8 cellular contexts compared by ENCODE assay signal in genomic region chr11:35418847-35419712, GRCh38. TPM values are rescaled to one million over a fixed set of nuclear protein-coding genes. Genes with fewer than 3 reads are reported as not detected.
DNase-seq lines count a peak whose midpoint lies in the region; ATAC-seq and TF ChIP-seq lines count a peak whose summit lies in the region.

Gene SLC1A2, minus strand, starts transcription at chr11:35419558. Its CDS starts 592 bp downstream, at chr11:35418966.

- no peak within 1 kb of the TSS for H3K27ac ChIP-seq in left lung
- H3K27ac ChIP-seq in subcutaneous abdominal adipose tissue (ENCODE audit: low read depth, low read length), result no peak within 1 kb of the TSS

- intact Hi-C loops in left lung (cut with DNase I), result no loop called here

- H3K4me3 ChIP-seq in left lung, result peak within 1 kb of the TSS; percentile 21 to 38
- H3K4me3 ChIP-seq in subcutaneous abdominal adipose tissue (ENCODE audit: low read depth in 1 of 5, low read length in 5 of 5), result peak within 1 kb of the TSS; percentile 42 to 69 (median 57)

- H3K36me3 ChIP-seq in left lung (no peaks in the 10 kb centered on the region), subcutaneous abdominal adipose tissue (ENCODE audit: control insufficient read depth in 5 of 5, insufficient read depth in 5 of 5, low read length in 5 of 5) (no peaks in the 10 kb centered on the region)

- H3K9ac ChIP-seq in subcutaneous abdominal adipose tissue (ENCODE audit: low read length in 5 of 5), result no peak within 1 kb of the TSS

- peaks cover 57 to 100% of the 10 kb centered on the region in 2 donors for H3K27me3 ChIP-seq in left lung
- H3K27me3 ChIP-seq in subcutaneous abdominal adipose tissue (ENCODE audit: control insufficient read depth in 5 of 5, insufficient read depth in 4 of 5, low read length in 5 of 5), result peaks cover 26 to 68% (median 31%) of the 10 kb centered on the region in 5 donors

- H3K4me1 ChIP-seq in left lung (peaks cover 16 to 22% of the 10 kb centered on the region in 2 donors), subcutaneous abdominal adipose tissue (ENCODE audit: control insufficient read depth in 5 of 5, insufficient read depth in 5 of 5, low read length in 5 of 5) (peaks cover 0 to 25% (median 20%) of the 10 kb centered on the region in 5 donors)

- no peak for TF ChIP-seq CTCF in left lung (IDR thresholded peaks at IDR 0.05)

- DNase-seq in NCI-H524 (lab: John Stamatoyannopoulos, UW), result peak; percentile 19 to 47
- no peak for DNase-seq in NCI-H524 treated with DMSO at 0.1 percent for 48 hours (lab: John Stamatoyannopoulos, UW)
- DNase-seq in NCI-H446 treated with DMSO at 0.1 percent for 48 hours (lab: John Stamatoyannopoulos, UW), result peak; percentile 76
- DNase-seq in cerebellum (ENCODE audit: low spot score), result peak; percentile 76
- DNase-seq in left lung, result peak in 1 of 2 donors; percentile 71
- no peak for DNase-seq in inferior parietal cortex (ENCODE audit: extremely low spot score)

- ATAC-seq in left lung, result peak; percentile 49
- ATAC-seq in HG03439 (IDR thresholded peaks at IDR 0.05; ENCODE audit: unreplicated experiment), result no peak

- H3K9me3 ChIP-seq in left lung (no peaks in the 10 kb centered on the region), subcutaneous abdominal adipose tissue (ENCODE audit: control insufficient read depth in 5 of 5, low read length in 5 of 5) (no peaks in the 10 kb centered on the region)

RNA-seq across cellular contexts. Expression of gene SLC1A2, which starts in this region (rescaled TPM):
- total RNA-seq in cerebellum, result 135 TPM
- total RNA-seq in left lung, result 1 to 10 TPM in 1 of 2 donors, under 1 TPM in 1; 0.89 to 1.5 TPM

Comparison
In these comparisons a context has a peak if more than half of its experiments do, and no peak if none do; other contexts are left out.
1. RNA of gene SLC1A2 (total RNA-seq): 135 TPM in cerebellum (single experiment); 0.89 to 1.5 TPM in left lung; every median in the first group is over 10 times any median in the second.
2. DNase-seq: peak in NCI-H524 (2 of 2), NCI-H446 treated with DMSO at 0.1 percent for 48 hours (single experiment) and cerebellum (single experiment); none in NCI-H524 treated with DMSO at 0.1 percent for 48 hours (single experiment) and inferior parietal cortex (single experiment).